In the genomic region with DNA sequence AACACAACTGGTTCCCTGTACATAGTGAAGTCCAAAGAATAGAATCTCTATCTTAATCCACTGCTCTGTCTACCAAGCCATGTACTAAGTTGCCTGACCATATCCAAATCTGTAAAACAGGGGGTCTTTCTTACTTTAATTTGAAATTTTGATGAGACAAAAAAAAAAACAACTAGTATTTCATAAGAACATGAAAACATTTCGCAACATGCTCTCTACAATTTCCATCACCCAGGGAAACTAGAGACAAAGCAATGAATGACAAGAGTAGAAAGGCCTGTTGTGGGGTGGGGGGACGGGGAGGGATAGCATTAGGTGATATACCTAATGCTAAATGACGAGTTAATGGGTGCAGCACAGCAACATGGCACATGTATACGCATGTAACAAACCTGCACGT, we compare ENCODE assay signal across 22 cellular contexts.
DNase-seq lines count a peak whose midpoint lies in the region; ATAC-seq and TF ChIP-seq lines count a peak whose summit lies in the region.
"Had no signal": no experiment of that assay in that cellular context is flagged by ENCODE, and none has a peak within 500 bp of the region (broad histone marks: within the 10 kb centered on the region; RNA-seq: fewer than 3 reads in every experiment).

No MANE protein-coding gene starts in this region.

- no peak for TF ChIP-seq RAD21 in SK-N-SH (IDR thresholded peaks at IDR 0.05; ENCODE audit: low read length)

- DNase-seq in SIG-M5 treated with dmso at 0.1 percent for 504 hours (lab: John Stamatoyannopoulos, UW; ENCODE audit: unreplicated experiment) (peak; percentile 57), SIG-M5 (lab: John Stamatoyannopoulos, UW) (no peak), SJCRH30 (no peak), endodermal cell (no peak), renal cortical epithelial cell (ENCODE audit: low read depth) (peak; percentile 47), COR-L47 (lab: John Stamatoyannopoulos, UW) (no peak), SK-N-SH (no peak)
- DNase-seq: activated naive CD4-positive, alpha-beta T cell treated with Interleukin-2 at 50 U/mL for 16 hours; activated T-cell treated with anti-CD3 and anti-CD28 coated beads, Interleukin-2, amount 50 U/mL, for 72 hours; CD4-positive, CD25-positive, alpha-beta regulatory T cell; glutamatergic neuron; HFFc6; islet precursor cell; left ventricle myocardium inferior; NCI-H1417 treated with DMSO at 0.1 percent for 48 hours; NCI-H446; stimulated activated naive CD8-positive, alpha-beta T cell treated with anti-CD3 and anti-CD28 coated beads, Interleukin-15, Interleukin-2, amounts not matched to agents 100 U/mL and 50 U/mL, for 24 hours; T-helper 9 cell had no signal

- no peak for TF ChIP-seq EP300 in SK-N-SH (IDR thresholded peaks at IDR 0.05; ENCODE audit: borderline replicate concordance in 1 of 2, low read depth in 1 of 2, low read length in 1 of 2)

- H3K4me3 ChIP-seq in SJCRH30 (no peak overlapping the region), endodermal cell (ENCODE audit: low read length) (no peak overlapping the region), SK-N-SH (ENCODE audit: low read depth in 2 of 2, low read length in 1 of 2) (no peak overlapping the region)
- H3K4me3 ChIP-seq: cardiac muscle cell, GM23338, left ventricle myocardium inferior had no signal

- POLR2A ChIA-PET in SK-N-SH (lab: Yijun Ruan, JAX): no interaction called here

- no peak overlapping the region for H3K4me2 ChIP-seq in SK-N-SH
- H3K4me2 ChIP-seq: GM23338 had no signal

- no peaks in the 10 kb centered on the region for H3K9me3 ChIP-seq in SJCRH30 (replicated peaks)
- no peaks in the 10 kb centered on the region for H3K9me3 ChIP-seq in endodermal cell (ENCODE audit: control insufficient read depth, low read length)
- H3K9me3 ChIP-seq in SK-N-SH: no peaks in the 10 kb centered on the region
- H3K9me3 ChIP-seq: left ventricle myocardium inferior had no signal

- CTCF ChIA-PET in SK-N-SH (lab: Yijun Ruan, JAX): no interaction called here

- H3K9me3 Mint-ChIP-seq in endodermal cell: no peaks in the 10 kb centered on the region
- H3K9me3 Mint-ChIP-seq: activated T-cell treated with anti-CD3 and anti-CD28 coated beads, Interleukin-2, amount 50 U/mL, for 72 hours; CD4-positive, CD25-positive, alpha-beta regulatory T cell; GM23338; HFFc6; WTC11 had no signal

- H3K9ac ChIP-seq in endodermal cell (ENCODE audit: extremely low read depth, low read length, poor library complexity, severe bottlenecking) (no peak overlapping the region), SK-N-SH (no peak overlapping the region)

- H3K36me3 Mint-ChIP-seq in endodermal cell (ENCODE audit: low read depth): no peaks in the 10 kb centered on the region
- H3K36me3 Mint-ChIP-seq: WTC11 had no signal

- H3K27ac ChIP-seq in SJCRH30 (peak overlapping the region; percentile 75), endodermal cell (ENCODE audit: low read depth, low read length) (peak overlapping the region; percentile 85), SK-N-SH (ENCODE audit: low read depth in 2 of 2, low read length in 1 of 2) (no peak overlapping the region)
- H3K27ac ChIP-seq: cardiac muscle cell, left ventricle myocardium inferior had no signal

- ATAC-seq in GM21825 (IDR thresholded peaks at IDR 0.05; ENCODE audit: unreplicated experiment): no peak
- ATAC-seq: activated T-cell treated with anti-CD3 and anti-CD28 coated beads, Interleukin-2, amount 50 U/mL, for 72 hours; GM23338; stimulated activated naive CD8-positive, alpha-beta T cell treated with anti-CD3 and anti-CD28 coated beads, Interleukin-15, Interleukin-2, amounts not matched to agents 100 U/mL and 50 U/mL, for 24 hours; WTC11 had no signal

- H3K27me3 ChIP-seq in SJCRH30 (no peaks in the 10 kb centered on the region), endodermal cell (ENCODE audit: control insufficient read depth, insufficient read depth, low read length, poor library complexity, severe bottlenecking) (no peaks in the 10 kb centered on the region), SK-N-SH (ENCODE audit: insufficient read depth) (no peaks in the 10 kb centered on the region)
- H3K27me3 ChIP-seq: cardiac muscle cell had no signal

- H3K27me3 Mint-ChIP-seq in endodermal cell (ENCODE audit: insufficient read depth): no peaks in the 10 kb centered on the region
- H3K27me3 Mint-ChIP-seq: CD4-positive, CD25-positive, alpha-beta regulatory T cell had no signal

- no peaks in the 10 kb centered on the region for H4K20me1 ChIP-seq in SK-N-SH (ENCODE audit: insufficient read depth)

- peaks cover 19% of the 10 kb centered on the region for H3K4me1 Mint-ChIP-seq in endodermal cell

- no peak overlapping the region for H2AFZ ChIP-seq in SK-N-SH (ENCODE audit: low read depth)
- H2AFZ ChIP-seq: GM23338 had no signal

- no peak for TF ChIP-seq CTCF in endodermal cell (conservative IDR thresholded peaks at IDR 0.05)
- no peak for TF ChIP-seq CTCF in SK-N-SH (IDR thresholded peaks at IDR 0.05)

- H3K4me1 ChIP-seq in SJCRH30 (peaks cover 26% of the 10 kb centered on the region), endodermal cell (ENCODE audit: control insufficient read depth, insufficient read depth, low read length) (peaks cover 10% of the 10 kb centered on the region), SK-N-SH (ENCODE audit: control insufficient read depth in 1 of 2, insufficient read depth in 2 of 2, low read depth in 1 of 2, low read length in 1 of 2) (no peaks in the 10 kb centered on the region; a peak in 1 of 4 replicates)

- H3F3A ChIP-seq in SK-N-SH (replicated peaks; ENCODE audit: insufficient read depth): no peaks in the 10 kb centered on the region

- WGBS in endodermal cell (ENCODE audit: insufficient coverage in 1 of 2, insufficient read length in 1 of 2), 2 experiments: 89% methylated on average over 2 of the region's 5 CpGs; no CpG with 5 or more reads in 1 of the 2 experiments
- 96% methylated on average over 5 of the region's 5 CpGs for WGBS in SK-N-SH (ENCODE audit: low lambda C conversion rate)

- H3K79me2 ChIP-seq in SK-N-SH (ENCODE audit: insufficient read depth): no peaks in the 10 kb centered on the region

- no peaks in the 10 kb centered on the region; the same call in none of the 2 replicates for H3K36me3 ChIP-seq in SJCRH30
- no peaks in the 10 kb centered on the region for H3K36me3 ChIP-seq in endodermal cell (ENCODE audit: control insufficient read depth, insufficient read depth, low read length)
- H3K36me3 ChIP-seq in SK-N-SH (replicated peaks in 1 of 2; ENCODE audit: control insufficient read depth in 1 of 2, insufficient read depth in 2 of 2, low read length in 1 of 2): peaks cover 6 to 14% of the 10 kb centered on the region in 2 experiments
- H3K36me3 ChIP-seq: cardiac muscle cell, left ventricle myocardium inferior had no signal

- H3K4me3 Mint-ChIP-seq in endodermal cell: no peak overlapping the region
- H3K4me3 Mint-ChIP-seq: activated T-cell treated with anti-CD3 and anti-CD28 coated beads, Interleukin-2, amount 50 U/mL, for 72 hours; CD4-positive, CD25-positive, alpha-beta regulatory T cell; GM23338; HFFc6; WTC11 had no signal

- H3K9me2 ChIP-seq in SK-N-SH: no peaks in the 10 kb centered on the region

- no peak overlapping the region for H3K27ac Mint-ChIP-seq in endodermal cell
- H3K27ac Mint-ChIP-seq: activated T-cell treated with anti-CD3 and anti-CD28 coated beads, Interleukin-2, amount 50 U/mL, for 72 hours; CD4-positive, CD25-positive, alpha-beta regulatory T cell; HFFc6; WTC11 had no signal

TF ChIP-seq in SK-N-SH, 30 proteins besides CTCF, POLR2A, EP300 and RAD21 (continues in another document):
- TF ChIP-seq JUND (IDR thresholded peaks at IDR 0.05): no peak
- TF ChIP-seq POLR2AphosphoS5 (IDR thresholded peaks at IDR 0.05; ENCODE audit: low read depth, low read length): no peak
- no peak for TF ChIP-seq CHD2 (IDR thresholded peaks at IDR 0.05; ENCODE audit: low read length, partially characterized antibody)
- TF ChIP-seq GATA2 (CRISPR knock-in tag; IDR thresholded peaks at IDR 0.05): no peak
- TF ChIP-seq, protein P1, sequence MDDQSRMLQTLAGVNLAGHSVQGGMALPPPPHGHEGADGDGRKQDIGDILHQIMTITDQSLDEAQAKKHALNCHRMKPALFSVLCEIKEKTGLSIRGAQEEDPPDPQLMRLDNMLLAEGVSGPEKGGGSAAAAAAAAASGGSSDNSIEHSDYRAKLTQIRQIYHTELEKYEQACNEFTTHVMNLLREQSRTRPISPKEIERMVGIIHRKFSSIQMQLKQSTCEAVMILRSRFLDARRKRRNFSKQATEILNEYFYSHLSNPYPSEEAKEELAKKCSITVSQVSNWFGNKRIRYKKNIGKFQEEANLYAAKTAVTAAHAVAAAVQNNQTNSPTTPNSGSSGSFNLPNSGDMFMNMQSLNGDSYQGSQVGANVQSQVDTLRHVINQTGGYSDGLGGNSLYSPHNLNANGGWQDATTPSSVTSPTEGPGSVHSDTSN (IDR thresholded peaks at IDR 0.05): no peak
- TF ChIP-seq, protein P2, sequence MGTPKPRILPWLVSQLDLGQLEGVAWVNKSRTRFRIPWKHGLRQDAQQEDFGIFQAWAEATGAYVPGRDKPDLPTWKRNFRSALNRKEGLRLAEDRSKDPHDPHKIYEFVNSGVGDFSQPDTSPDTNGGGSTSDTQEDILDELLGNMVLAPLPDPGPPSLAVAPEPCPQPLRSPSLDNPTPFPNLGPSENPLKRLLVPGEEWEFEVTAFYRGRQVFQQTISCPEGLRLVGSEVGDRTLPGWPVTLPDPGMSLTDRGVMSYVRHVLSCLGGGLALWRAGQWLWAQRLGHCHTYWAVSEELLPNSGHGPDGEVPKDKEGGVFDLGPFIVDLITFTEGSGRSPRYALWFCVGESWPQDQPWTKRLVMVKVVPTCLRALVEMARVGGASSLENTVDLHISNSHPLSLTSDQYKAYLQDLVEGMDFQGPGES (IDR thresholded peaks at IDR 0.05; ENCODE audit: low read depth, low read length): no peak
- no peak for TF ChIP-seq FOXJ3 (CRISPR knock-in tag; IDR thresholded peaks at IDR 0.05)
- TF ChIP-seq SIN3A (IDR thresholded peaks at IDR 0.05; ENCODE audit: borderline replicate concordance, low read depth, low read length): no peak
- no peak for TF ChIP-seq NFIC (IDR thresholded peaks at IDR 0.05; ENCODE audit: borderline replicate concordance)
- no peak for TF ChIP-seq ELF1 (IDR thresholded peaks at IDR 0.05)
- TF ChIP-seq, protein P3, sequence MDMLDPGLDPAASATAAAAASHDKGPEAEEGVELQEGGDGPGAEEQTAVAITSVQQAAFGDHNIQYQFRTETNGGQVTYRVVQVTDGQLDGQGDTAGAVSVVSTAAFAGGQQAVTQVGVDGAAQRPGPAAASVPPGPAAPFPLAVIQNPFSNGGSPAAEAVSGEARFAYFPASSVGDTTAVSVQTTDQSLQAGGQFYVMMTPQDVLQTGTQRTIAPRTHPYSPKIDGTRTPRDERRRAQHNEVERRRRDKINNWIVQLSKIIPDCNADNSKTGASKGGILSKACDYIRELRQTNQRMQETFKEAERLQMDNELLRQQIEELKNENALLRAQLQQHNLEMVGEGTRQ (IDR thresholded peaks at IDR 0.05; ENCODE audit: borderline replicate concordance, low read depth, low read length): no peak
- TF ChIP-seq FOXM1 (IDR thresholded peaks at IDR 0.05; ENCODE audit: low read depth): no peak
- no peak for TF ChIP-seq RFX5 (IDR thresholded peaks at IDR 0.05; ENCODE audit: low read length)
- no peak for TF ChIP-seq GABPA (IDR thresholded peaks at IDR 0.05; ENCODE audit: low read depth)
- no peak for TF ChIP-seq EZH2phosphoT487 (IDR thresholded peaks at IDR 0.05; ENCODE audit: borderline replicate concordance, low read depth)

Comparison
In these comparisons a context has a peak if more than half of its experiments do, and no peak if none do; other contexts are left out.
1. DNase-seq: peak in SIG-M5 treated with dmso at 0.1 percent for 504 hours (single experiment) and renal cortical epithelial cell (single experiment); none in SIG-M5 (single experiment), SJCRH30 (0 of 2), endodermal cell (single experiment), COR-L47 (single experiment) and SK-N-SH (single experiment).
2. H3K27ac ChIP-seq: peak in SJCRH30 (single experiment) and endodermal cell (single experiment); none in SK-N-SH (0 of 2).